ENCODE assay signal across 8 cellular contexts in the genomic region with DNA sequence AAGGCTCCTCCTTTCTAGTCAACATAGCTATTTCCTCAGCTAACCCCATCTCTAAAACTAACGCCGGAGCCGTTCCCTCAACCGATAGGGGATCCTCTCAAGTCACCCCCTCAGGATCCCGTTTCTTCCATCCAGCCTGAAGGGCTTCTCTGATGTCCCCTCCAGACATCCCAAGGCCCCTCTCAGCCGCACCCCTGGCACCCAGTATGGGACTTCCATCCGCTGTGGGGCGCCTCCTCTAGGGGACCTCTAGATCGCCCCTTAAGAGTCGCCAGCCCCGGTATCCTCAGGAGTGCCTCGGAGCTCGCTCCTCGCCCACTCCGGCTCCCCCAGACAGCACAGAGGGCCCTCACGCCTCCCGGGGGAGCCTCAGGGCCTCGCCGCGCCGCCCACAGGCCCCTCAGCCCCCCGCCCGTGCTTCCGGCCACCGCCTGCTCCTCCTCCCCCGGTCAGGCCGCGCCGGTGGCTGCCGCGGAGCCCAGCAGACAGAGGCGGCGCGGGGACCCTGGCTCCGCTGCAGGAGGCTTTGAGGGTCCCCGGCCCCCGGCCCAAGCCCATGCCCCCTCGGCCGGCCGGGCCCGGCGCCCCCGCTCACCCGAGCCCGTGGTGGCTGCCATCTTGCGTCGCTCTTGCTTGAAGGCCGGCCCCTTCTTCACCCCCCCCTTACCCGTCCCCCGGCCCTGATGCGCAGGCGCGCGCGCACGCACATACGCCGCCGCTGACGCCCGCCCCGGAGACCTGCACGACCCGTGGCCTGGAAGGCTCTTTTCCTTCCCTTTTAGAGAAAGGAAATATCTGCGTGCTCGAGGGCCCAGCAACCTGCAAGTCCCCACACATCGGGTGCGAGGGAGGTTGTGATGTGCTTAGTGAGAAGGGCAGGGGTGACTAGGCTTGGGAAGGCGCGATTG. TPM values are rescaled to one million over a fixed set of nuclear protein-coding genes. Genes with fewer than 3 reads are reported as not detected.
DNase-seq lines count a peak whose midpoint lies in the region; ATAC-seq and TF ChIP-seq lines count a peak whose summit lies in the region.

Gene UBE2V1, minus strand, starts transcription at position 639 of the 908 bp plus-strand sequence. Its CDS starts 22 bp downstream, at position 617.

- H3K4me3 Mint-ChIP-seq in CD14-positive monocyte: peak within 1 kb of the TSS; percentile 99

- H3K27ac Mint-ChIP-seq in CD14-positive monocyte: peak within 1 kb of the TSS; percentile 95 to 99 (median 98)

- H2AFZ ChIP-seq in PC-3 (ENCODE audit: low read length): peak within 1 kb of the TSS; percentile 79

- H3K4me3 ChIP-seq in PC-3 (ENCODE audit: low read length) (peak within 1 kb of the TSS; percentile 90), epithelial cell of esophagus (ENCODE audit: low read length) (peak within 1 kb of the TSS; percentile 95), mucosa of descending colon (peak within 1 kb of the TSS; percentile 99)

- peaks cover 72% of the 10 kb centered on the region for H3K4me1 Mint-ChIP-seq in CD14-positive monocyte

- H3K4me1 ChIP-seq in PC-3 (ENCODE audit: insufficient read depth, low read length) (peaks cover 56% of the 10 kb centered on the region), mucosa of descending colon (ENCODE audit: low read depth) (peaks cover 51% of the 10 kb centered on the region)

- H3K27me3 Mint-ChIP-seq in CD14-positive monocyte (ENCODE audit: low read depth in 3 of 3): peaks cover 0 to 3% (median 0%) of the 10 kb centered on the region in 3 donors

- peak within 1 kb of the TSS; percentile 91 for H3K9ac ChIP-seq in PC-3 (ENCODE audit: low read length)

- H3K9me3 ChIP-seq in PC-3 (ENCODE audit: low read length) (no peaks in the 10 kb centered on the region), mucosa of descending colon (no peaks in the 10 kb centered on the region)

- TF ChIP-seq RAD21 in Ishikawa (IDR thresholded peaks at IDR 0.05; ENCODE audit: low read depth): no peak

- no peak for TF ChIP-seq EP300 in Ishikawa (IDR thresholded peaks at IDR 0.05; ENCODE audit: borderline replicate concordance)

- H3F3A ChIP-seq in PC-3 (ENCODE audit: low read length, unreplicated experiment): peaks cover 12% of the 10 kb centered on the region

- CTCF ChIA-PET in PC-3 (lab: Charles Lee): no interaction called here

- no peaks in the 10 kb centered on the region for H3K9me2 ChIP-seq in PC-3 (replicated peaks; ENCODE audit: low read length)

- H3K9me3 Mint-ChIP-seq in CD14-positive monocyte: no peaks in the 10 kb centered on the region

- peak within 1 kb of the TSS; percentile 84 for H3K4me2 ChIP-seq in PC-3 (ENCODE audit: low read length)

- H4K20me1 ChIP-seq in PC-3 (ENCODE audit: low read length): peaks cover 36% of the 10 kb centered on the region

- no peaks in the 10 kb centered on the region for H3K27me3 ChIP-seq in PC-3 (ENCODE audit: low read length)

- TF ChIP-seq CTCF in CD14-positive monocyte (IDR thresholded peaks at IDR 0.05) (peak; percentile 47), GM20000 (IDR thresholded peaks at IDR 0.05; ENCODE audit: extremely low read depth, missing control alignments) (peak; percentile 33), PC-3 (conservative IDR thresholded peaks at IDR 0.05; ENCODE audit: low read depth, low read length) (peak; percentile 64), epithelial cell of esophagus (IDR thresholded peaks at IDR 0.05; ENCODE audit: insufficient read depth, low read depth, low read length, missing control alignments) (peak; percentile 33), mucosa of descending colon (IDR thresholded peaks at IDR 0.05) (no peak)

- POLR2A ChIA-PET in PC-3 (lab: Charles Lee; ENCODE audit: unreplicated experiment): no interaction called here

- H3K27ac ChIP-seq in PC-3 (ENCODE audit: low read length): peak within 1 kb of the TSS; percentile 67

- peaks cover 8 to 15% of the 10 kb centered on the region in 2 donors for H3K36me3 Mint-ChIP-seq in CD14-positive monocyte

- intact Hi-C loops in CD14-positive monocyte (cut with micrococcal nuclease): loop anchor here (10.0 kb wide), 3 partner anchors 172 to 362 kb away; no protein-coding TSS in a partner anchor
- intact Hi-C loops in PC-3 (cut with micrococcal nuclease): loop anchor here (2.0 to 10.0 kb wide), 2 partner anchors 26 to 622 kb away; partner anchors contain the start of gene PARD6B
- intact Hi-C loops in mucosa of descending colon (cut with DNase I, micrococcal nuclease): no loop called here

- DNase-seq in CD14-positive monocyte (ENCODE audit: low spot score): peak; percentile 91
- DNase-seq in GM20000 (ENCODE audit: low spot score): peak; percentile 94
- peak; percentile 91 for DNase-seq in PC-3
- DNase-seq in activated T-cell treated with anti-CD3 and anti-CD28 coated beads for 4 hours: peak; percentile 83
- DNase-seq in epithelial cell of esophagus (ENCODE audit: low read depth): peak; percentile 91
- peak; percentile 92 to 95 (median 94) for DNase-seq in mucosa of descending colon
- DNase-seq in stimulated activated CD8-positive, alpha-beta memory T cell treated with anti-CD3 and anti-CD28 coated beads, Interleukin-4, amount 100 ng/mL, for 1 hour (ENCODE audit: low read depth in 2 of 2, low spot score in 1 of 2): peak; percentile 73 to 78

- H3K36me3 ChIP-seq in PC-3 (ENCODE audit: low read depth, low read length) (peaks cover 9% of the 10 kb centered on the region), mucosa of descending colon (ENCODE audit: low read depth) (no peaks in the 10 kb centered on the region)

- ATAC-seq in PC-3: peak; percentile 58
- peak; percentile 88 for ATAC-seq in mucosa of descending colon

- BruUV-seq in PC-3 (replicated peaks; lab: Mats Ljungman, UMichigan): no TSS peak

- H3K79me2 ChIP-seq in PC-3 (ENCODE audit: low read length): peaks cover 73% of the 10 kb centered on the region

TF ChIP-seq in Ishikawa, 13 proteins besides CTCF, POLR2A, EP300 and RAD21:
- TF ChIP-seq TEAD4 (IDR thresholded peaks at IDR 0.05): no peak
- peak; percentile 85; the same call in 1 of the 2 replicates for TF ChIP-seq ZBTB7A (IDR thresholded peaks at IDR 0.05; ENCODE audit: low read depth)
- TF ChIP-seq USF1 (IDR thresholded peaks at IDR 0.05): no peak
- no peak for TF ChIP-seq CREB1 (IDR thresholded peaks at IDR 0.05; ENCODE audit: low read depth)
- TF ChIP-seq NFIC (IDR thresholded peaks at IDR 0.05): no peak
- TF ChIP-seq FOXM1 (IDR thresholded peaks at IDR 0.05; ENCODE audit: borderline replicate concordance, low read depth): no peak
- TF ChIP-seq TCF12 (IDR thresholded peaks at IDR 0.05; ENCODE audit: low read depth): 0 out of 2 replicates have a peak, but pooled peaks have one; percentile 15
- peak; percentile 64 for TF ChIP-seq TAF1 (IDR thresholded peaks at IDR 0.05; ENCODE audit: low read depth)
- peak; percentile 90 for TF ChIP-seq YY1 (IDR thresholded peaks at IDR 0.05; ENCODE audit: low read depth)
- TF ChIP-seq EGR1 (IDR thresholded peaks at IDR 0.05): no peak
- TF ChIP-seq, protein P1, sequence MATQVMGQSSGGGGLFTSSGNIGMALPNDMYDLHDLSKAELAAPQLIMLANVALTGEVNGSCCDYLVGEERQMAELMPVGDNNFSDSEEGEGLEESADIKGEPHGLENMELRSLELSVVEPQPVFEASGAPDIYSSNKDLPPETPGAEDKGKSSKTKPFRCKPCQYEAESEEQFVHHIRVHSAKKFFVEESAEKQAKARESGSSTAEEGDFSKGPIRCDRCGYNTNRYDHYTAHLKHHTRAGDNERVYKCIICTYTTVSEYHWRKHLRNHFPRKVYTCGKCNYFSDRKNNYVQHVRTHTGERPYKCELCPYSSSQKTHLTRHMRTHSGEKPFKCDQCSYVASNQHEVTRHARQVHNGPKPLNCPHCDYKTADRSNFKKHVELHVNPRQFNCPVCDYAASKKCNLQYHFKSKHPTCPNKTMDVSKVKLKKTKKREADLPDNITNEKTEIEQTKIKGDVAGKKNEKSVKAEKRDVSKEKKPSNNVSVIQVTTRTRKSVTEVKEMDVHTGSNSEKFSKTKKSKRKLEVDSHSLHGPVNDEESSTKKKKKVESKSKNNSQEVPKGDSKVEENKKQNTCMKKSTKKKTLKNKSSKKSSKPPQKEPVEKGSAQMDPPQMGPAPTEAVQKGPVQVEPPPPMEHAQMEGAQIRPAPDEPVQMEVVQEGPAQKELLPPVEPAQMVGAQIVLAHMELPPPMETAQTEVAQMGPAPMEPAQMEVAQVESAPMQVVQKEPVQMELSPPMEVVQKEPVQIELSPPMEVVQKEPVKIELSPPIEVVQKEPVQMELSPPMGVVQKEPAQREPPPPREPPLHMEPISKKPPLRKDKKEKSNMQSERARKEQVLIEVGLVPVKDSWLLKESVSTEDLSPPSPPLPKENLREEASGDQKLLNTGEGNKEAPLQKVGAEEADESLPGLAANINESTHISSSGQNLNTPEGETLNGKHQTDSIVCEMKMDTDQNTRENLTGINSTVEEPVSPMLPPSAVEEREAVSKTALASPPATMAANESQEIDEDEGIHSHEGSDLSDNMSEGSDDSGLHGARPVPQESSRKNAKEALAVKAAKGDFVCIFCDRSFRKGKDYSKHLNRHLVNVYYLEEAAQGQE (IDR thresholded peaks at IDR 0.05; ENCODE audit: low read depth): no peak
- TF ChIP-seq CEBPB (IDR thresholded peaks at IDR 0.05): no peak
- peak; percentile 86 for TF ChIP-seq MAX (IDR thresholded peaks at IDR 0.05)

RNA-seq across cellular contexts. Expression of gene UBE2V1, which starts in this region (rescaled TPM):
- 10 to 100 TPM; 62.2 to 95.5 TPM for polyA plus RNA-seq in CD14-positive monocyte
- total RNA-seq in PC-3 (2014; rRNA removed) (118 and 119 TPM in 2 replicates), mucosa of descending colon (10 to 100 TPM; 90.1 to 94.4 (median 94.1) TPM)

Comparison
In these comparisons a context has a peak if more than half of its experiments do, and no peak if none do; other contexts are left out.
1. Peak in every context shown above with its lines: DNase-seq, ATAC-seq, H3K4me3 ChIP-seq and H3K27ac ChIP-seq.
2. intact Hi-C loops: an anchor here in CD14-positive monocyte (10.0 kb wide) and PC-3 (2.0 to 10.0 kb wide); none called in mucosa of descending colon.